Comparison of ENCODE assay signal across 9 cellular contexts in the genomic region with DNA sequence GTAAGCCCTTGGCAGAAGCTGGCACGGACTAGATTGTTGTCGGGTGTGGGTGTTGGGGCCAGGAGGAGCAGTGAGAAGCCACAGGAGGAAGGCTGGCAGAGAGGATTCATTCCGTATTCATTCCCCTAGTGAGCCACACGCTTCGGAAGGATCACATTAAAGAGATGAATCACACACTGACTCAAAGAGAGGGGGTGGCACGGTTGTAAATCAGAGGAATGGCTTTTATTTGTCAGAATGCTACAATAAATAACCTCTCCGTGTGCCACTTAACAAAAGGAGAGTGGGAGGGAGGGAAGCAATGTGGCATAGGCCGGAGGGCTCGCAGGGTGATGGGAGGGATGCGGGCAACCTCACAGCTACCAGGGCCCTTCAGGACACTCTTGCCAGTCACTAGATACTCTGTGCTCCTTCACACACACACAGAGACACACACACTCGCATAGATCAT.
A peak's percentile ranks its signal among the peaks of the same experiment; 100 is the strongest.
DNase-seq lines count a peak whose midpoint lies in the region; ATAC-seq and TF ChIP-seq lines count a peak whose summit lies in the region.
"Had no signal": no experiment of that assay in that cellular context is flagged by ENCODE, and none has a peak within 500 bp of the region (broad histone marks: within the 10 kb centered on the region; RNA-seq: fewer than 3 reads in every experiment).

No MANE protein-coding gene starts in this region.

- H3K27me3 ChIP-seq in psoas muscle (ENCODE audit: insufficient read depth in 3 of 3, low read length in 2 of 3): no peaks in the 10 kb centered on the region

- H3K4me3 ChIP-seq in choroid plexus epithelial cell (ENCODE audit: low read depth, low read length): no peak overlapping the region
- peak overlapping the region; percentile 4 for H3K4me3 ChIP-seq in psoas muscle
- H3K4me3 ChIP-seq: thoracic aorta had no signal

- TF ChIP-seq CTCF in choroid plexus epithelial cell (conservative IDR thresholded peaks at IDR 0.05; ENCODE audit: low read depth, low read length) (no peak), psoas muscle (IDR thresholded peaks at IDR 0.05) (no peak)

- intact Hi-C loops in psoas muscle (cut with DNase I): no loop called here

- H3K4me1 ChIP-seq in psoas muscle: peaks cover 23% of the 10 kb centered on the region

- H3K36me3 ChIP-seq in psoas muscle (ENCODE audit: insufficient read depth in 1 of 2, low read depth in 1 of 2): no peaks in the 10 kb centered on the region
- H3K36me3 ChIP-seq: thoracic aorta had no signal

- peak; percentile 89 to 99 (median 97) for ATAC-seq in psoas muscle
- no peak for ATAC-seq in HG03565 (IDR thresholded peaks at IDR 0.05; ENCODE audit: unreplicated experiment)

- H3K27ac ChIP-seq in psoas muscle: peak overlapping the region; percentile 69
- H3K27ac ChIP-seq: thoracic aorta had no signal

- no peaks in the 10 kb centered on the region for H3K9me3 ChIP-seq in psoas muscle
- H3K9me3 ChIP-seq: thoracic aorta had no signal

- 24 to 61% (median 28%) methylated on average over 11 of the region's 11 CpGs for WGBS in psoas muscle, 3 donors

- DNase-seq in Daoy (ENCODE audit: low read depth) (peak; percentile 94), NCI-H2227 (lab: John Stamatoyannopoulos, UW; ENCODE audit: unreplicated experiment) (peak; percentile 69), choroid plexus epithelial cell (ENCODE audit: low read depth) (peak; percentile 62), psoas muscle (no peak), SIG-M5 treated with dmso at 0.1 percent for 504 hours (lab: John Stamatoyannopoulos, UW; ENCODE audit: unreplicated experiment) (no peak), GM19240 (ENCODE audit: insufficient read length, low spot score) (no peak), NCI-H1105 treated with DMSO at 0.1 percent for 48 hours (lab: John Stamatoyannopoulos, UW) (no peak)

Comparison
In these comparisons a context has a peak if more than half of its experiments do, and no peak if none do; other contexts are left out.
1. DNase-seq: peak in Daoy (single experiment), NCI-H2227 (single experiment) and choroid plexus epithelial cell (single experiment); none in psoas muscle (0 of 2), SIG-M5 treated with dmso at 0.1 percent for 504 hours (single experiment), GM19240 (single experiment) and NCI-H1105 treated with DMSO at 0.1 percent for 48 hours (single experiment).